Comparison of ENCODE assay signal across 15 cellular contexts in the genomic region with DNA sequence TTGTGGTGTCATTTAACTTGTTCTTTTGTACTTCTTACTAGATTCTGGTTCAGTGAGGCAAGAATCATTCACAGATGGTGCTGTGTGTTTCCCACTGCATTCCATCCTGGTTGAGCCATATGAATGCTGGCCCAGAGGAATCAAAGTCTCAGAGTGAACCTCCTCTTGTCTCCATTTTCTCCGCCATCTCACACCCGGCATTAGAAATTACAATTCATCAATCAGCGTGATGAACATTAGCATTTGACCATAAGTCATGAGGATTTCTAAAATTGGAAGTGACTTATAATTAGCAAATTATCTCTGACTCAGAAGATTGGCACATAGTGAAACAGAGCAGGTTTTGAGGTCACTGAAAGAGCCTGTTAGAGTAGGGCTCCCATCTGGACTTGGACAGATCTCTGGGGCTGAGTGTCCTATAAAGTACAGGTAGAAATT. TPM values are rescaled to one million over a fixed set of nuclear protein-coding genes. Genes with fewer than 3 reads are reported as not detected.
DNase-seq lines count a peak whose midpoint lies in the region; FAIRE-seq and TF ChIP-seq lines count a peak whose summit lies in the region.
"Had no signal": no experiment of that assay in that cellular context is flagged by ENCODE, and none has a peak within 500 bp of the region (broad histone marks: within the 10 kb centered on the region; RNA-seq: fewer than 3 reads in every experiment).

No MANE protein-coding gene starts in this region.

- H3K4me1 ChIP-seq in osteoblast (ENCODE audit: insufficient read depth, low read length), result peaks cover 49% of the 10 kb centered on the region
- no peaks in the 10 kb centered on the region for H3K4me1 ChIP-seq in prostate gland (replicated peaks)

- no peaks in the 10 kb centered on the region for H3K4me1 Mint-ChIP-seq in activated CD4-positive, alpha-beta memory T cell treated with anti-CD3 and anti-CD28 coated beads, Interleukin-2, amount 10 ng/mL, durations not matched to agents 7 days and 5 days

- no peak overlapping the region for H3K4me3 Mint-ChIP-seq in activated CD4-positive, alpha-beta memory T cell treated with anti-CD3 and anti-CD28 coated beads, Interleukin-2, amount 10 ng/mL, durations not matched to agents 7 days and 5 days
- H3K4me3 Mint-ChIP-seq: activated CD8-positive, alpha-beta T cell treated with anti-CD3 and anti-CD28 coated beads, Interleukin-2, amount 10 ng/mL, durations not matched to agents 7 days and 5 days; activated naive CD8-positive, alpha-beta T cell had no signal

- H3K4me2 ChIP-seq in osteoblast (ENCODE audit: insufficient read depth, low read length), result peak overlapping the region; percentile 1

- H3K27ac ChIP-seq in osteoblast (ENCODE audit: low read depth, low read length) (peak overlapping the region; percentile 83), prostate gland (no peak overlapping the region)

- CTCF ChIA-PET in activated CD4-positive, alpha-beta memory T cell treated with anti-CD3 and anti-CD28 coated beads, Interleukin-2, amount 10 ng/mL, durations not matched to agents 7 days and 5 days (lab: Charles Lee), result no interaction called here

- POLR2A ChIA-PET in activated CD4-positive, alpha-beta memory T cell treated with anti-CD3 and anti-CD28 coated beads, Interleukin-2, amount 10 ng/mL, durations not matched to agents 7 days and 5 days (lab: Charles Lee), result interaction anchor here (1.2 kb wide), 1 partner anchor 10 kb away, joined by 4 read pairs; no protein-coding TSS in a partner anchor

- H3K9me3 Mint-ChIP-seq in activated CD4-positive, alpha-beta memory T cell treated with anti-CD3 and anti-CD28 coated beads, Interleukin-2, amount 10 ng/mL, durations not matched to agents 7 days and 5 days, result peaks cover 16% of the 10 kb centered on the region

- H3K36me3 ChIP-seq in bronchial epithelial cell (ENCODE audit: control insufficient read depth, insufficient read depth, low read length), result no peaks in the 10 kb centered on the region
- no peaks in the 10 kb centered on the region for H3K36me3 ChIP-seq in osteoblast (ENCODE audit: insufficient read depth, low read length)
- H3K36me3 ChIP-seq in prostate gland, result no peaks in the 10 kb centered on the region

- peaks cover 20% of the 10 kb centered on the region for H3K36me3 Mint-ChIP-seq in activated CD4-positive, alpha-beta memory T cell treated with anti-CD3 and anti-CD28 coated beads, Interleukin-2, amount 10 ng/mL, durations not matched to agents 7 days and 5 days (ENCODE audit: low read depth)

- no peaks in the 10 kb centered on the region for H3K27me3 ChIP-seq in bronchial epithelial cell (ENCODE audit: control insufficient read depth, insufficient read depth, low read length)
- H3K27me3 ChIP-seq in osteoblast (ENCODE audit: insufficient read depth, low read length), result no peaks in the 10 kb centered on the region
- no peaks in the 10 kb centered on the region for H3K27me3 ChIP-seq in prostate gland (replicated peaks; ENCODE audit: insufficient read depth)

- H3K27ac Mint-ChIP-seq in activated CD4-positive, alpha-beta memory T cell treated with anti-CD3 and anti-CD28 coated beads, Interleukin-2, amount 10 ng/mL, durations not matched to agents 7 days and 5 days, result no peak overlapping the region
- H3K27ac Mint-ChIP-seq: activated CD8-positive, alpha-beta T cell treated with anti-CD3 and anti-CD28 coated beads, Interleukin-2, amount 10 ng/mL, durations not matched to agents 7 days and 5 days; activated naive CD8-positive, alpha-beta T cell had no signal

- H3K9me3 ChIP-seq in osteoblast (ENCODE audit: low read depth, low read length) (no peaks in the 10 kb centered on the region), prostate gland (no peaks in the 10 kb centered on the region)

- TF ChIP-seq POLR2A in prostate gland (IDR thresholded peaks at IDR 0.05), result no peak

- TF ChIP-seq CTCF in GM12865 (IDR thresholded peaks at IDR 0.05; ENCODE audit: insufficient read depth, low read depth, low read length, missing control alignments), result no peak
- TF ChIP-seq CTCF in bronchial epithelial cell (IDR thresholded peaks at IDR 0.05; ENCODE audit: insufficient read depth, low read length, severe bottlenecking), result no peak
- no peak for TF ChIP-seq CTCF in osteoblast (IDR thresholded peaks at IDR 0.05; ENCODE audit: extremely low read depth, low read depth, low read length)
- no peak for TF ChIP-seq CTCF in prostate gland (IDR thresholded peaks at IDR 0.05)

- 78% methylated on average over 3 of the region's 3 CpGs for WGBS in prostate gland

- no peaks in the 10 kb centered on the region for H3K27me3 Mint-ChIP-seq in activated CD4-positive, alpha-beta memory T cell treated with anti-CD3 and anti-CD28 coated beads, Interleukin-2, amount 10 ng/mL, durations not matched to agents 7 days and 5 days
- H3K27me3 Mint-ChIP-seq: activated naive CD8-positive, alpha-beta T cell had no signal

- no peak for FAIRE-seq in bronchial epithelial cell (lab: Jason Lieb, UNC)
- FAIRE-seq: GM12891 had no signal

- H3K79me2 ChIP-seq in osteoblast (ENCODE audit: insufficient read depth, low read length), result no peaks in the 10 kb centered on the region

- H3K4me3 ChIP-seq in GM12865 (ENCODE audit: low read depth, low read length), result no peak overlapping the region
- no peak overlapping the region for H3K4me3 ChIP-seq in bronchial epithelial cell (ENCODE audit: low read depth, low read length)
- H3K4me3 ChIP-seq in osteoblast (ENCODE audit: insufficient read depth, low read length), result no peak overlapping the region
- H3K4me3 ChIP-seq in prostate gland, result no peak overlapping the region

- H4K20me1 ChIP-seq in osteoblast (ENCODE audit: insufficient read depth, low read length), result no peaks in the 10 kb centered on the region

- no peak overlapping the region for H2AFZ ChIP-seq in osteoblast (ENCODE audit: low read length)

- intact Hi-C loops in prostate gland (cut with DNase I), result no loop called here

- peak; percentile 27 for DNase-seq in GM12865 (ENCODE audit: low read depth)
- DNase-seq in M059J (ENCODE audit: low read depth), result peak; percentile 60
- peak; percentile 84 for DNase-seq in bronchial epithelial cell (ENCODE audit: low read depth)
- DNase-seq in osteoblast (ENCODE audit: insufficient read length, low spot score, missing footprints), result no peak
- DNase-seq in prostate gland (ENCODE audit: low spot score), result no peak
- no peak for DNase-seq in effector CD4-positive, alpha-beta T cell
- DNase-seq in activated CD4-positive, alpha-beta memory T cell treated with anti-CD3 and anti-CD28 coated beads, Interleukin-2, amount 10 ng/mL, durations not matched to agents 7 days and 5 days, result no peak
- DNase-seq: activated CD8-positive, alpha-beta T cell treated with anti-CD3 and anti-CD28 coated beads, Interleukin-2, amount 10 ng/mL, durations not matched to agents 7 days and 5 days; COR-L47; effector CD8-positive, alpha-beta T cell; NCI-H1092 treated with DMSO at 0.1 percent for 48 hours; NCI-H524 treated with DMSO at 0.1 percent for 48 hours; stimulated activated CD8-positive, alpha-beta memory T cell treated with anti-CD3 and anti-CD28 coated beads, Interleukin-4, amount 100 ng/mL, for 48 hours had no signal

RNA-seq across cellular contexts. Expression of gene TNFAIP3, which starts 25.2 kb away (rescaled TPM):
- 5.5 and 7.7 TPM in 2 replicates for total RNA-seq in M059J (2014; rRNA removed; shearing (Covaris generic))
- 2.1 and 3.2 TPM in 2 replicates for total RNA-seq in bronchial epithelial cell
- 8.5 and 10.5 TPM in 2 replicates for total RNA-seq in osteoblast
- 10 to 100 TPM; 13.0 to 19.9 TPM for total RNA-seq in prostate gland
- total RNA-seq in activated CD4-positive, alpha-beta memory T cell treated with anti-CD3 and anti-CD28 coated beads, Interleukin-2, amount 10 ng/mL, durations not matched to agents 7 days and 5 days, result 100 to 1,000 TPM; 143 to 144 TPM

Comparison
In these comparisons a context has a peak if more than half of its experiments do, and no peak if none do; other contexts are left out.
1. DNase-seq: peak in GM12865 (single experiment), M059J (single experiment) and bronchial epithelial cell (single experiment); none in osteoblast (single experiment), prostate gland (single experiment), effector CD4-positive, alpha-beta T cell (single experiment) and activated CD4-positive, alpha-beta memory T cell treated with anti-CD3 and anti-CD28 coated beads, Interleukin-2, amount 10 ng/mL, durations not matched to agents 7 days and 5 days (single experiment).
2. RNA of gene TNFAIP3, which starts 25.2 kb away (total RNA-seq): 143 to 144 TPM in activated CD4-positive, alpha-beta memory T cell treated with anti-CD3 and anti-CD28 coated beads, Interleukin-2, amount 10 ng/mL, durations not matched to agents 7 days and 5 days; 13.0 to 19.9 TPM in prostate gland, 8.5 to 10.5 TPM in osteoblast, 5.5 to 7.7 TPM in M059J and 2.1 to 3.2 TPM in bronchial epithelial cell; every median in the first group is over 4 times any median in the second.